ENCODE assay signal across 7 cellular contexts in genomic region chr18:48868468-48869466, GRCh38.
DNase-seq lines count a peak whose midpoint lies in the region; ATAC-seq lines count a peak whose summit lies in the region.

No MANE protein-coding gene starts in this region.

- ATAC-seq in GM18868 (IDR thresholded peaks at IDR 0.05; ENCODE audit: unreplicated experiment) (peak; percentile 82), HG02588 (IDR thresholded peaks at IDR 0.05; ENCODE audit: unreplicated experiment) (peak; percentile 80)

- peaks cover 5% of the 10 kb centered on the region for H3K36me3 Mint-ChIP-seq in activated naive CD8-positive, alpha-beta T cell treated with anti-CD3 and anti-CD28 coated beads for 36 hours

- peak overlapping the region; percentile 65 for H3K27ac Mint-ChIP-seq in activated naive CD8-positive, alpha-beta T cell treated with anti-CD3 and anti-CD28 coated beads for 36 hours

- DNase-seq in NCI-H69 (lab: John Stamatoyannopoulos, UW) (peak; percentile 36), NCI-H146 (lab: John Stamatoyannopoulos, UW) (no peak), cerebellar cortex (ENCODE audit: low spot score) (no peak)
- DNase-seq in activated naive CD8-positive, alpha-beta T cell treated with anti-CD3 and anti-CD28 coated beads for 36 hours = peak; percentile 41
- DNase-seq in stimulated activated CD4-positive, alpha-beta T cell treated with anti-CD3 and anti-CD28 coated beads, Interleukin-12 subunit alpha, Interleukin-12 subunit beta, amount 100 ng/mL, for 48 hours (ENCODE audit: low read depth in 2 of 3, low spot score in 1 of 3) = peak; percentile 50 to 65 (median 52)

- no peak overlapping the region for H3K4me3 Mint-ChIP-seq in activated naive CD8-positive, alpha-beta T cell treated with anti-CD3 and anti-CD28 coated beads for 36 hours

- no peaks in the 10 kb centered on the region for H3K27me3 Mint-ChIP-seq in activated naive CD8-positive, alpha-beta T cell treated with anti-CD3 and anti-CD28 coated beads for 36 hours

- H3K9me3 Mint-ChIP-seq in activated naive CD8-positive, alpha-beta T cell treated with anti-CD3 and anti-CD28 coated beads for 36 hours = peaks cover 3% of the 10 kb centered on the region

- H3K4me1 Mint-ChIP-seq in activated naive CD8-positive, alpha-beta T cell treated with anti-CD3 and anti-CD28 coated beads for 36 hours = peaks cover 23% of the 10 kb centered on the region

Comparison
In these comparisons a context has a peak if more than half of its experiments do, and no peak if none do; other contexts are left out.
1. DNase-seq: peak in NCI-H69 (single experiment), activated naive CD8-positive, alpha-beta T cell treated with anti-CD3 and anti-CD28 coated beads for 36 hours (single experiment) and stimulated activated CD4-positive, alpha-beta T cell treated with anti-CD3 and anti-CD28 coated beads, Interleukin-12 subunit alpha, Interleukin-12 subunit beta, amount 100 ng/mL, for 48 hours (3 of 3); none in NCI-H146 (single experiment) and cerebellar cortex (single experiment).